In the genomic region with DNA sequence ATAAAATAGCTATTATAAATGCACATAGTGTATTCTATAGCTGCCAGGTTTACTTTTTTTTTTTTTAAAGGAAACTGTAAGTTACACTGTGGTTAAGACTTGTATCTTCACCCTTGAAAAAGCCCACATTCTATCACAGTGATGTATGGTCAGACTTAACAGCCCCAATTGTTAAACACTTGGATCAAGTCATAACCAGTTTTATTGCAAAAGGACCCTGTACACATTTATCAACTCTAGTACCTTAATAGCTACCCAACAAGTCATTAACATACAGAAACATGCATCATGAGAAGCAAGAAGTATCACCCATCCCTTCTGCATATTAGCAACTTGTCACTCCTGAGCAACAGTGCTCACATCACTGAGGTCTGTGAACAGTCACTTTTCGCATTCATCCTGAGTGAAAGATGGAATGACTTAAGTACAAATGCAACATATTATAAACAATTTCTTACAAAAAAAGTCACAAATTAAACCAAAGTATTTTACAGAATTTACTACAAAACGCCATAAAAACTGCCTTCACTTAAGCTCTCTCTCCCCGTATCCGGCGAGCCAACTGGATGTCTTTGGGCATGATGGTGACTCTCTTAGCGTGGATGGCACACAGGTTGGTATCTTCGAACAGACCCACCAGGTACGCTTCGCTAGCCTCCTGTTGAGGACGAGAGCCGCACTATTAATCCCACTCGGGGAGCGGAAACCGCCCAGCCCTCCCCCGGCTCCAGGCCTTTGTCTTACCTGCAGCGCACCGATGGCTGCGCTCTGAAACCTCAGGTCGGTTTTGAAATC, we compare ENCODE assay signal across 8 cellular contexts. TPM values are rescaled to one million over a fixed set of nuclear protein-coding genes. Genes with fewer than 3 reads are reported as not detected.
DNase-seq lines count a peak whose midpoint lies in the region; ATAC-seq and TF ChIP-seq lines count a peak whose summit lies in the region.
"Not testable (repeated sequence)": the region's sequence is repeated elsewhere in the genome, so short reads cannot be mapped to it uniquely, and the experiment has no call there.

No MANE protein-coding gene starts in this region.

- H3K27ac Mint-ChIP-seq in activated CD4-positive, alpha-beta memory T cell treated with anti-CD3 and anti-CD28 coated beads, Interleukin-2, amount 10 ng/mL, durations not matched to agents 7 days and 5 days: peak overlapping the region; percentile 96

- H3K9me3 Mint-ChIP-seq in activated CD4-positive, alpha-beta memory T cell treated with anti-CD3 and anti-CD28 coated beads, Interleukin-2, amount 10 ng/mL, durations not matched to agents 7 days and 5 days: not testable (repeated sequence)

- CTCF ChIA-PET in activated CD4-positive, alpha-beta memory T cell treated with anti-CD3 and anti-CD28 coated beads, Interleukin-2, amount 10 ng/mL, durations not matched to agents 7 days and 5 days (lab: Charles Lee): interaction anchor here (0.8 to 4.9 kb wide), 8 partner anchors 13 to 262 kb away, joined by 3 to 23 read pairs (median 8); partner anchors contain the start of genes GALK1, TSEN54 and WBP2
- CTCF ChIA-PET in mammary epithelial cell (lab: Charles Lee; ENCODE audit: low non-redundant PET): not testable (repeated sequence)

- H2AFZ ChIP-seq in mammary epithelial cell (ENCODE audit: low read depth, low read length): not testable (repeated sequence)

- TF ChIP-seq CTCF in GM12875 (IDR thresholded peaks at IDR 0.05; ENCODE audit: borderline replicate concordance, insufficient read depth, low read depth, low read length); mammary epithelial cell (conservative IDR thresholded peaks at IDR 0.05 in 1 of 2, IDR thresholded peaks at IDR 0.05 in 1 of 2; ENCODE audit: extremely low read depth in 1 of 2, insufficient read depth in 1 of 2, low read depth in 1 of 2, low read length in 2 of 2); foreskin keratinocyte (conservative IDR thresholded peaks at IDR 0.05); sigmoid colon (IDR thresholded peaks at IDR 0.05); uterus (IDR thresholded peaks at IDR 0.05): not testable (repeated sequence)

- peaks cover 28% of the 10 kb centered on the region for H3K79me2 ChIP-seq in mammary epithelial cell (ENCODE audit: insufficient read depth, low read length)

- peak overlapping the region; percentile 80 for H3K9ac ChIP-seq in mammary epithelial cell (ENCODE audit: insufficient read depth, low read length)

- ATAC-seq in foreskin keratinocyte: not testable (repeated sequence)

- not testable (repeated sequence) for H3K27me3 ChIP-seq in mammary epithelial cell (ENCODE audit: insufficient read depth, low read length); foreskin keratinocyte; sigmoid colon; uterus

- not testable (repeated sequence) for H3K9me3 ChIP-seq in mammary epithelial cell (replicated peaks; ENCODE audit: insufficient read depth, low read length); mesodermal cell (ENCODE audit: control insufficient read depth, low read length); sigmoid colon; uterus

- TF ChIP-seq EP300 in sigmoid colon (IDR thresholded peaks at IDR 0.05): not testable (repeated sequence)

- H3K36me3 ChIP-seq in mammary epithelial cell (ENCODE audit: insufficient read depth, low read length): peaks cover 19% of the 10 kb centered on the region
- H3K36me3 ChIP-seq in mesodermal cell (ENCODE audit: control insufficient read depth, insufficient read depth, low read length): peaks cover 36% of the 10 kb centered on the region
- H3K36me3 ChIP-seq in sigmoid colon: peaks cover 8 to 53% (median 20%) of the 10 kb centered on the region in 4 donors
- not testable (repeated sequence) for H3K36me3 ChIP-seq in uterus

- TSS peak; percentile 48 for BruUV-seq in mammary epithelial cell (replicated peaks; lab: Mats Ljungman, UMichigan)

- peaks cover 48% of the 10 kb centered on the region for H3K4me1 Mint-ChIP-seq in activated CD4-positive, alpha-beta memory T cell treated with anti-CD3 and anti-CD28 coated beads, Interleukin-2, amount 10 ng/mL, durations not matched to agents 7 days and 5 days

- dilution Hi-C loops in mammary epithelial cell (cut with HindIII; ENCODE audit: low sequenced_read_pairs): not testable (repeated sequence)

- H3K4me1 ChIP-seq in mammary epithelial cell (ENCODE audit: insufficient read depth, low read length): peaks cover 19% of the 10 kb centered on the region
- not testable (repeated sequence) for H3K4me1 ChIP-seq in foreskin keratinocyte; mesodermal cell (ENCODE audit: control insufficient read depth, insufficient read depth, low read length, poor library complexity, severe bottlenecking); uterus
- peaks cover 0 to 33% (median 23%) of the 10 kb centered on the region in 4 donors for H3K4me1 ChIP-seq in sigmoid colon

- not testable (repeated sequence) for TF ChIP-seq POLR2A in sigmoid colon (IDR thresholded peaks at IDR 0.05); uterus (IDR thresholded peaks at IDR 0.05)

- peak overlapping the region; percentile 90 for H3K4me3 ChIP-seq in GM12875 (ENCODE audit: low read depth, low read length)
- H3K4me3 ChIP-seq in mammary epithelial cell (replicated peaks in 1 of 3; ENCODE audit: insufficient read depth in 1 of 3, low read depth in 2 of 3, low read length in 3 of 3): peak overlapping the region; percentile 65 to 95 (median 73)
- peak overlapping the region; percentile 97 for H3K4me3 ChIP-seq in mesodermal cell (ENCODE audit: extremely low read depth, insufficient read depth, low read length, poor library complexity, severe bottlenecking)
- peak overlapping the region; percentile 78 to 97 (median 86) for H3K4me3 ChIP-seq in sigmoid colon
- H3K4me3 ChIP-seq in uterus: peak overlapping the region; percentile 86 to 93

- peak overlapping the region; percentile 88 for H3K4me3 Mint-ChIP-seq in activated CD4-positive, alpha-beta memory T cell treated with anti-CD3 and anti-CD28 coated beads, Interleukin-2, amount 10 ng/mL, durations not matched to agents 7 days and 5 days

- peaks cover 41% of the 10 kb centered on the region for H3K36me3 Mint-ChIP-seq in activated CD4-positive, alpha-beta memory T cell treated with anti-CD3 and anti-CD28 coated beads, Interleukin-2, amount 10 ng/mL, durations not matched to agents 7 days and 5 days (ENCODE audit: low read depth)

- 0% methylated on average over 14 of the region's 19 CpGs for WGBS in mammary epithelial cell (ENCODE audit: low coverage, missing lambda C conversion rate)
- 2 to 6% methylated on average over 14 to 18 of the region's 19 CpGs for WGBS in mesodermal cell (ENCODE audit: insufficient coverage in 2 of 2), 2 experiments
- 1 to 2% methylated on average over 19 of the region's 19 CpGs for WGBS in sigmoid colon, 2 donors

- intact Hi-C loops in mammary epithelial cell (cut with micrococcal nuclease) (loop anchor here (2.0 kb wide), 1 partner anchor 55 kb away; no protein-coding TSS in a partner anchor), sigmoid colon (cut with DNase I) (loop anchor here (5.0 kb wide), 1 partner anchor 119 kb away; the partner anchor contains the start of gene TRIM65)
- intact Hi-C loops in uterus (cut with DNase I; ENCODE audit: low total_unique reads): not testable (repeated sequence)

- H3K27me3 Mint-ChIP-seq in activated CD4-positive, alpha-beta memory T cell treated with anti-CD3 and anti-CD28 coated beads, Interleukin-2, amount 10 ng/mL, durations not matched to agents 7 days and 5 days: not testable (repeated sequence)

- peak overlapping the region; percentile 83 for H3K4me2 ChIP-seq in mammary epithelial cell (ENCODE audit: insufficient read depth, low read depth, low read length)

- POLR2A ChIA-PET in activated CD4-positive, alpha-beta memory T cell treated with anti-CD3 and anti-CD28 coated beads, Interleukin-2, amount 10 ng/mL, durations not matched to agents 7 days and 5 days (lab: Charles Lee): interaction anchor here (0.6 to 9.6 kb wide), 22 partner anchors 7 to 577 kb away, joined by 3 to 214 read pairs (median 4); partner anchors contain the start of genes GALK1, SMIM5, TRIM65 and UNC13D

- DNase-seq in NCI-H748 (lab: John Stamatoyannopoulos, UW; ENCODE audit: unreplicated experiment) (peak; percentile 63), foreskin keratinocyte (peak in 1 of 2 donors; percentile 15), uterus (peak in 1 of 2 donors; percentile 22)
- not testable (repeated sequence) for DNase-seq in activated CD4-positive, alpha-beta memory T cell treated with anti-CD3 and anti-CD28 coated beads, Interleukin-2, amount 10 ng/mL, durations not matched to agents 7 days and 5 days; mammary epithelial cell; sigmoid colon

- in situ Hi-C loops in mammary epithelial cell (cut with MboI; ENCODE audit: low sequenced_read_pairs in 2 of 2): not testable (repeated sequence)

- not testable (repeated sequence) for H4K20me1 ChIP-seq in mammary epithelial cell (ENCODE audit: insufficient read depth, low read length)

- H3K27ac ChIP-seq in mammary epithelial cell (ENCODE audit: insufficient read depth, low read depth, low read length): peak overlapping the region; percentile 89
- H3K27ac ChIP-seq in foreskin keratinocyte: peak overlapping the region; percentile 89
- H3K27ac ChIP-seq in mesodermal cell (ENCODE audit: low read depth, low read length, severe bottlenecking): peak overlapping the region; percentile 99
- peak overlapping the region; percentile 94 to 99 (median 98) for H3K27ac ChIP-seq in sigmoid colon
- H3K27ac ChIP-seq in uterus: peak overlapping the region; percentile 98 to 99

RNA-seq across cellular contexts. Expression of gene UNK, which starts 6.3 kb away (rescaled TPM):
- 10 to 100 TPM; 26.1 TPM for total RNA-seq in activated CD4-positive, alpha-beta memory T cell treated with anti-CD3 and anti-CD28 coated beads, Interleukin-2, amount 10 ng/mL, durations not matched to agents 7 days and 5 days
- total RNA-seq in mammary epithelial cell: 10 to 100 TPM; 15.2 to 15.8 TPM
- 10.3 TPM for polyA plus RNA-seq in mammary epithelial cell
- polyA minus RNA-seq in mammary epithelial cell: 4.2 TPM
- 15.0 and 16.3 TPM in 2 replicates for total RNA-seq in foreskin keratinocyte
- 11.3 and 12.7 TPM in 2 replicates for polyA plus RNA-seq in foreskin keratinocyte
- polyA plus RNA-seq in mesodermal cell (2013, experiment 1 of 2): 27.2 TPM
- polyA plus RNA-seq in mesodermal cell (2013, experiment 2 of 2): 24.0 TPM
- total RNA-seq in sigmoid colon: 10 to 100 TPM; 18.9 to 29.6 (median 26.4) TPM
- polyA plus RNA-seq in sigmoid colon: 10 to 100 TPM; 12.7 to 24.4 (median 16.8) TPM
- 10 to 100 TPM in 3 of 4 donors, 1 to 10 TPM in 1; 6.9 to 69.7 (median 45.5) TPM for total RNA-seq in uterus

RNA-seq across cellular contexts. Expression of gene GALK1, which starts 13.3 kb away (rescaled TPM):
- 10 to 100 TPM; 40.0 to 40.6 TPM for total RNA-seq in activated CD4-positive, alpha-beta memory T cell treated with anti-CD3 and anti-CD28 coated beads, Interleukin-2, amount 10 ng/mL, durations not matched to agents 7 days and 5 days
- total RNA-seq in mammary epithelial cell: 1 to 10 TPM; 1.5 to 3.0 TPM
- 3.8 TPM for polyA plus RNA-seq in mammary epithelial cell
- not detected for polyA minus RNA-seq in mammary epithelial cell
- 6.8 and 8.3 TPM in 2 replicates for total RNA-seq in foreskin keratinocyte
- 5.3 and 7.8 TPM in 2 replicates for polyA plus RNA-seq in foreskin keratinocyte
- polyA plus RNA-seq in mesodermal cell (2013, experiment 1 of 2): 36.5 TPM
- polyA plus RNA-seq in mesodermal cell (2013, experiment 2 of 2): 33.3 TPM
- 10 to 100 TPM; 17.2 to 24.6 (median 20.3) TPM for total RNA-seq in sigmoid colon
- polyA plus RNA-seq in sigmoid colon: 10 to 100 TPM; 14.3 to 28.2 (median 14.4) TPM
- total RNA-seq in uterus: 10 to 100 TPM in 3 of 4 donors, not detected in 1; 19.4 to 37.1 (median 35.6) TPM

RNA-seq across cellular contexts. Expression of gene ITGB4, which starts 57.0 kb away (rescaled TPM):
- total RNA-seq in activated CD4-positive, alpha-beta memory T cell treated with anti-CD3 and anti-CD28 coated beads, Interleukin-2, amount 10 ng/mL, durations not matched to agents 7 days and 5 days: under 1 TPM; 0.43 to 0.68 TPM
- total RNA-seq in mammary epithelial cell: 1,000 to 10,000 TPM; 2,525 to 2,618 TPM
- polyA plus RNA-seq in mammary epithelial cell: 1,059 TPM
- 2,510 TPM for polyA minus RNA-seq in mammary epithelial cell
- 956 and 1,415 TPM in 2 replicates for total RNA-seq in foreskin keratinocyte
- polyA plus RNA-seq in foreskin keratinocyte: 1,123 and 1,776 TPM in 2 replicates
- polyA plus RNA-seq in mesodermal cell (2013, experiment 1 of 2): 1.8 TPM
- 1.4 TPM for polyA plus RNA-seq in mesodermal cell (2013, experiment 2 of 2)
- 10 to 100 TPM; 15.1 to 43.2 (median 23.1) TPM for total RNA-seq in sigmoid colon
- 100 to 1,000 TPM in 1 of 3 donors, 10 to 100 TPM in 2; 17.8 to 116 (median 25.8) TPM for polyA plus RNA-seq in sigmoid colon
- total RNA-seq in uterus: 100 to 1,000 TPM in 1 of 4 donors, 10 to 100 TPM in 3; 38.0 to 100 (median 62.3) TPM

Comparison
In these comparisons a context has a peak if more than half of its experiments do, and no peak if none do; other contexts are left out.
1. RNA of gene ITGB4, which starts 57.0 kb away (total RNA-seq): 2,525 to 2,618 TPM in mammary epithelial cell, 956 to 1,415 TPM in foreskin keratinocyte, 38.0 to 100 TPM in uterus and 15.1 to 43.2 TPM in sigmoid colon; 0.43 to 0.68 TPM in activated CD4-positive, alpha-beta memory T cell treated with anti-CD3 and anti-CD28 coated beads, Interleukin-2, amount 10 ng/mL, durations not matched to agents 7 days and 5 days; every median in the first group is over 4 times any median in the second.
2. Peak in every context shown above with its lines, with median percentiles within 50 percentile points of each other: H3K4me3 ChIP-seq and H3K27ac ChIP-seq.